In the genomic region with DNA sequence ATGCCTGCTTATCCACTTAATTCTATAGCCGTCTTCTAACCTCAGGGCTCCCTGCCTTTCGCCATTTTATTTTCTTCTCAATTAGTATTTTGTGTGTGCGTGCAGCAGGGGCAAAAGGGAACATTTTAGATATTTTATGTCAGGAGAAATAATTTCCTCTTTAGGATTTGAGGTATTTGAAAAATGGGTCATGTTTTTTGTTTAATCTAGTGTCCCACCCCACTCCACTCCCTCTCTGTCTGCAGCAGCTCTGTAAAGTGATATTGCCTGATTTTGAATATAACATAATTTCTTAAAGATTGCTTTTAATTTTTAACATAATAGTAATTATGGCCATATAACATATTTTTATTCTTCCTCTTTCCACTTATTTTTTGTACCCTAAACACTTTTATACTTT, we compare ENCODE assay signal across 17 cellular contexts.
"Had no signal": no experiment of that assay in that cellular context is flagged by ENCODE, and none has a peak within 500 bp of the region (broad histone marks: within the 10 kb centered on the region; RNA-seq: fewer than 3 reads in every experiment).

No MANE protein-coding gene starts in this region.

- DNase-seq: activated CD4-positive, alpha-beta T cell treated with anti-CD3 and anti-CD28 coated beads for 4 hours; activated CD8-positive, alpha-beta memory T cell treated with anti-CD3 and anti-CD28 coated beads, Interleukin-2, amount 50 U/mL, for 48 hours; activated CD8-positive, alpha-beta T cell treated with anti-CD3 and anti-CD28 coated beads for 36 hours; activated gamma-delta T cell; activated T-cell treated with anti-CD3 and anti-CD28 coated beads, Interleukin-2, amount 50 U/mL, for 72 hours; amygdala; effector memory CD4-positive, alpha-beta T cell; islet precursor cell; left lung; naive thymus-derived CD8-positive, alpha-beta T cell; sigmoid colon; stimulated activated CD4-positive, alpha-beta T cell treated with anti-CD3 and anti-CD28 coated beads, Interleukin-2, amount 100 ng/mL, for 48 hours; T-helper 17 cell had no signal

- H3K36me3 ChIP-seq: left lung, sigmoid colon had no signal

- H3K79me2 ChIP-seq: parathyroid adenoma had no signal

- H3K4me3 ChIP-seq: left lung, sigmoid colon had no signal

- H3K9me3 ChIP-seq: left lung, sigmoid colon had no signal

- H3K27ac ChIP-seq: left lung, parathyroid adenoma, sigmoid colon had no signal

- H3K9ac ChIP-seq: parathyroid adenoma had no signal

- ATAC-seq: activated CD8-positive, alpha-beta T cell treated with anti-CD3 and anti-CD28 coated beads for 36 hours; activated naive CD4-positive, alpha-beta T cell treated with anti-CD3 and anti-CD28 coated beads, Interleukin-2, amount 50 U/mL, for 72 hours; activated T-cell treated with anti-CD3 and anti-CD28 coated beads, Interleukin-2, amount 50 U/mL, for 72 hours; left lung; naive thymus-derived CD8-positive, alpha-beta T cell; stimulated activated memory B cell treated with anti-CD40 and anti-IgM and Interleukin-4, amounts not matched to agents 10 μg/mL and 1 μg/mL and 100 μg/mL, for 72 hours; T-helper 17 cell; WTC11 had no signal

- H3K27me3 ChIP-seq: left lung, sigmoid colon had no signal

- H2AFZ ChIP-seq: parathyroid adenoma had no signal

- H3K4me1 ChIP-seq: left lung, parathyroid adenoma, sigmoid colon had no signal
